In genomic region chr14:94163806-94164205, GRCh38 we compare ENCODE assay signal across 1 cellular context.
TF ChIP-seq lines count a peak whose summit lies in the region.

No MANE protein-coding gene starts in this region.

TF ChIP-seq in GM23338, 12 proteins besides CTCF, POLR2A, EP300 and RAD21:
- TF ChIP-seq ZNF331 (CRISPR knock-in tag; IDR thresholded peaks at IDR 0.05; ENCODE audit: low read depth) (no peak), STAT1 (IDR thresholded peaks at IDR 0.05; ENCODE audit: unreplicated experiment) (no peak), ZNF114 (CRISPR knock-in tag; IDR thresholded peaks at IDR 0.05) (no peak), REST (IDR thresholded peaks at IDR 0.05; ENCODE audit: unreplicated experiment) (no peak), POLR2AphosphoS5 (IDR thresholded peaks at IDR 0.05; ENCODE audit: low read depth) (no peak)
